In the genomic region with DNA sequence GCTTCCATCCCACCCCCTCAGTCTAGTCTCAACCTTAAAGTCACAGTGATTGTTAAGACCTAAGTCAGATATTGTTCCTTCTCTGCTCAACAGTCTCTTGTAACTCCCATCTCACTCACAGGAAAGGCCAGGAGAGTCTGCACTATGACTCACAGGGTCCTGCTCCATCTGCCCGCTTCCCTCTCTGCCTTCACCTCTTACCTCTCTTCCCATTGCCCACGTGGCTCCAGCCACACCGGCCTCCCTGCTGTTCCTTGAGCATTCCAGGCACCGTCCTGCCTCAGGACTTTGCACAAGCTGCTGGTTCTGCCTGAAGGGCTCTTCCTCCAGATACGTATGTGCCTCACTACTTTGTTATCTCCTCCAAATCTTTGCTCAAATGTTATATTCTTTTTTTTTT, we compare ENCODE assay signal across 1 cellular context.
TF ChIP-seq lines count a peak whose summit lies in the region.

No MANE protein-coding gene starts in this region.

TF ChIP-seq in HCT116, 20 proteins besides CTCF, POLR2A, EP300 and RAD21:
- TF ChIP-seq, protein P1, sequence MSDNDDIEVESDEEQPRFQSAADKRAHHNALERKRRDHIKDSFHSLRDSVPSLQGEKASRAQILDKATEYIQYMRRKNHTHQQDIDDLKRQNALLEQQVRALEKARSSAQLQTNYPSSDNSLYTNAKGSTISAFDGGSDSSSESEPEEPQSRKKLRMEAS (IDR thresholded peaks at IDR 0.05) = peak; percentile 45; the same call in 1 of the 2 replicates
